Comparison of ENCODE assay signal across 2 cellular contexts in genomic region chr15:66072616-66073361, GRCh38.
TF ChIP-seq lines count a peak whose summit lies in the region.

No MANE protein-coding gene starts in this region.

TF ChIP-seq in IMR-90, 13 proteins besides CTCF, POLR2A, EP300 and RAD21 (continued from another document):
- no peak for TF ChIP-seq USF2 (IDR thresholded peaks at IDR 0.05; ENCODE audit: low read depth, low read length)
- no peak for TF ChIP-seq BHLHE40 (IDR thresholded peaks at IDR 0.05; ENCODE audit: low read depth, low read length)
- TF ChIP-seq MAFK (IDR thresholded peaks at IDR 0.05; ENCODE audit: low read depth, low read length), result no peak
- TF ChIP-seq MAZ (IDR thresholded peaks at IDR 0.05; ENCODE audit: borderline replicate concordance, low read depth, low read length), result no peak
- no peak for TF ChIP-seq CHD1 (IDR thresholded peaks at IDR 0.05; ENCODE audit: low read depth, low read length)
- TF ChIP-seq FOS (IDR thresholded peaks at IDR 0.05; ENCODE audit: low read depth, low read length), result no peak
- no peak for TF ChIP-seq ELK1 (IDR thresholded peaks at IDR 0.05; ENCODE audit: borderline replicate concordance, low read depth, low read length)
- no peak for TF ChIP-seq NFE2L2 (IDR thresholded peaks at IDR 0.05; ENCODE audit: low read depth, low read length)
- no peak for TF ChIP-seq RCOR1 (IDR thresholded peaks at IDR 0.05; ENCODE audit: insufficient replicate concordance, low read length)
- no peak for TF ChIP-seq CEBPB (IDR thresholded peaks at IDR 0.05; ENCODE audit: low read depth, low read length)
- TF ChIP-seq SMC3 (IDR thresholded peaks at IDR 0.05; ENCODE audit: low read depth, low read length), result no peak

TF ChIP-seq in endothelial cell of umbilical vein, 7 proteins besides CTCF, POLR2A, EP300 and RAD21 (continued from another document):
- no peak for TF ChIP-seq MAX (IDR thresholded peaks at IDR 0.05; ENCODE audit: insufficient read depth, insufficient read length)
- no peak for TF ChIP-seq POLR2AphosphoS5 (IDR thresholded peaks at IDR 0.05; ENCODE audit: insufficient read depth, low read depth, low read length)
